ENCODE assay signal across 1 cellular context in the genomic region with DNA sequence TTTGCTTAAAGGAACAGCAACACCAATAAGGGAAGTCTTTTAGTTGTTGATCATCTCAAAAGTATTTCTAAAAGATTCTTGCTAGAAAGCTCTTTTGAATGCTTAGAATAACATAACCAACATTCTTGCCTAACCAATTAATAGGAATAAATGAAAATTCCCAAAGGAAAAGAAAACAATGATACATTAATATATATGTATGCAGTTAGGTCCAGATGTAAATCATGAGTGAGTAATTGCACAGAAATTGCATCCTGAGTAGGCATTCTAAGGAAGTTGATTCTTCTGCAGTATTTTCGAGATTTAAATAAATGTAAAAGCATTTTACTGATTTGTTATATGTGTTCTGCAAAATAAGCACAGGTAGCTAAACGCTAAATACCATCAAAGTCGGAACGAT.
TF ChIP-seq lines count a peak whose summit lies in the region.

No MANE protein-coding gene starts in this region.

TF ChIP-seq in IMR-90, 13 proteins besides CTCF, POLR2A, EP300 and RAD21 (continued from another document):
- TF ChIP-seq MAZ (IDR thresholded peaks at IDR 0.05; ENCODE audit: borderline replicate concordance, low read depth, low read length) = no peak
- no peak for TF ChIP-seq SMC3 (IDR thresholded peaks at IDR 0.05; ENCODE audit: low read depth, low read length)
